ENCODE assay signal across 1 cellular context in genomic region chr14:59214702-59215302, GRCh38.
TF ChIP-seq lines count a peak whose summit lies in the region.

No MANE protein-coding gene starts in this region.

TF ChIP-seq in HepG2, 621 proteins besides CTCF, POLR2A, EP300 and RAD21:
- 0 out of 2 replicates have a peak, but pooled peaks have one; percentile 23 for TF ChIP-seq AHDC1 (CRISPR knock-in tag; IDR thresholded peaks at IDR 0.05; ENCODE audit: borderline replicate concordance)
- no peak for TF ChIP-seq DR1 (CRISPR knock-in tag; IDR thresholded peaks at IDR 0.05)
